In genomic region chr10:119269737-119270136, GRCh38 we compare ENCODE assay signal across 12 cellular contexts.
A peak's percentile ranks its signal among the peaks of the same experiment; 100 is the strongest.
DNase-seq lines count a peak whose midpoint lies in the region; ATAC-seq and TF ChIP-seq lines count a peak whose summit lies in the region.
"Had no signal": no experiment of that assay in that cellular context is flagged by ENCODE, and none has a peak within 500 bp of the region (broad histone marks: within the 10 kb centered on the region; RNA-seq: fewer than 3 reads in every experiment).

No MANE protein-coding gene starts in this region.

- H3K27me3 ChIP-seq in ascending aorta (no peaks in the 10 kb centered on the region), upper lobe of left lung (no peaks in the 10 kb centered on the region)
- no peaks in the 10 kb centered on the region for H3K27me3 ChIP-seq in naive thymus-derived CD4-positive, alpha-beta T cell (ENCODE audit: control insufficient read depth in 2 of 2, insufficient read depth in 2 of 2, low read length in 2 of 2)
- H3K27me3 ChIP-seq: sigmoid colon had no signal

- H3K4me3 ChIP-seq in ascending aorta: no peak overlapping the region
- H3K4me3 ChIP-seq in naive thymus-derived CD4-positive, alpha-beta T cell (ENCODE audit: low read length): no peak overlapping the region
- no peak overlapping the region for H3K4me3 ChIP-seq in upper lobe of left lung
- H3K4me3 ChIP-seq: sigmoid colon had no signal

- no peak for TF ChIP-seq POLR2A in upper lobe of left lung (IDR thresholded peaks at IDR 0.05)

- H3K9me3 ChIP-seq in ascending aorta: no peaks in the 10 kb centered on the region
- H3K9me3 ChIP-seq in naive thymus-derived CD4-positive, alpha-beta T cell (ENCODE audit: control insufficient read depth in 2 of 3, low read length in 3 of 3): no peaks in the 10 kb centered on the region
- no peaks in the 10 kb centered on the region for H3K9me3 ChIP-seq in upper lobe of left lung
- H3K9me3 ChIP-seq: sigmoid colon had no signal

- CTCF ChIA-PET in naive thymus-derived CD4-positive, alpha-beta T cell (lab: Charles Lee): interaction anchor here (0.7 kb wide), 2 partner anchors 71 to 155 kb away, joined by 4 read pairs; no protein-coding TSS in a partner anchor
- CTCF ChIA-PET in HEK293T (lab: Yijun Ruan, JAX): no interaction called here

- TF ChIP-seq CTCF in ascending aorta (IDR thresholded peaks at IDR 0.05) (no peak), upper lobe of left lung (IDR thresholded peaks at IDR 0.05) (no peak)

- POLR2A ChIA-PET in naive thymus-derived CD4-positive, alpha-beta T cell (lab: Charles Lee): interaction anchor here (2.2 kb wide), 1 partner anchor 32 kb away, joined by 6 read pairs; no protein-coding TSS in a partner anchor
- POLR2A ChIA-PET in HEK293T (lab: Yijun Ruan, JAX): no interaction called here

- H3K27ac Mint-ChIP-seq in activated naive CD4-positive, alpha-beta T cell treated with anti-CD3 and anti-CD28 coated beads, Interleukin-2, amount 50 U/mL, for 24 hours: peak overlapping the region; percentile 96
- H3K27ac Mint-ChIP-seq in naive thymus-derived CD4-positive, alpha-beta T cell: peak overlapping the region; percentile 92 to 100 (median 98)

- peaks cover 64% of the 10 kb centered on the region for H3K4me1 Mint-ChIP-seq in activated naive CD4-positive, alpha-beta T cell treated with anti-CD3 and anti-CD28 coated beads, Interleukin-2, amount 50 U/mL, for 24 hours
- peaks cover 31 to 72% (median 66%) of the 10 kb centered on the region in 7 donors for H3K4me1 Mint-ChIP-seq in naive thymus-derived CD4-positive, alpha-beta T cell

- WGBS in upper lobe of left lung, 2 donors: 75 to 87% methylated on average over 3 of the region's 3 CpGs

- intact Hi-C loops in ascending aorta (cut with DNase I): loop anchor here (2.0 kb wide), 3 partner anchors 17 to 63 kb away; partner anchors contain the start of gene GRK5
- intact Hi-C loops in naive thymus-derived CD4-positive, alpha-beta T cell (cut with micrococcal nuclease): loop anchor here (1.0 to 2.0 kb wide), 5 partner anchors 17 to 137 kb away; no protein-coding TSS in a partner anchor

- no peaks in the 10 kb centered on the region for H3K27me3 Mint-ChIP-seq in activated naive CD4-positive, alpha-beta T cell treated with anti-CD3 and anti-CD28 coated beads, Interleukin-2, amount 50 U/mL, for 24 hours
- H3K27me3 Mint-ChIP-seq in naive thymus-derived CD4-positive, alpha-beta T cell: no peaks in the 10 kb centered on the region
- H3K27me3 Mint-ChIP-seq: brain had no signal

- TF ChIP-seq EP300 in upper lobe of left lung (IDR thresholded peaks at IDR 0.05): no peak

- H3K36me3 Mint-ChIP-seq in activated naive CD4-positive, alpha-beta T cell treated with anti-CD3 and anti-CD28 coated beads, Interleukin-2, amount 50 U/mL, for 24 hours: peaks cover 5% of the 10 kb centered on the region
- peaks cover 0 to 19% (median 0%) of the 10 kb centered on the region in 5 donors for H3K36me3 Mint-ChIP-seq in naive thymus-derived CD4-positive, alpha-beta T cell

- no peak for DNase-seq in activated naive CD4-positive, alpha-beta T cell treated with Interleukin-2 at 50 U/mL for 16 hours
- no peak for DNase-seq in ascending aorta (ENCODE audit: low spot score in 2 of 2)
- no peak for DNase-seq in naive thymus-derived CD4-positive, alpha-beta T cell
- no peak for DNase-seq in upper lobe of left lung
- no peak for DNase-seq in cerebellum (ENCODE audit: low spot score)
- DNase-seq in HEK293T (ENCODE audit: extremely low spot score): no peak
- DNase-seq: EL, NCI-H2171, sigmoid colon had no signal

- H3K4me1 ChIP-seq in ascending aorta (peaks cover 21 to 31% of the 10 kb centered on the region in 2 donors), upper lobe of left lung (peaks cover 62 to 87% (median 76%) of the 10 kb centered on the region in 4 donors)
- H3K4me1 ChIP-seq in naive thymus-derived CD4-positive, alpha-beta T cell (ENCODE audit: control insufficient read depth in 2 of 2, insufficient read depth in 2 of 2, low read length in 2 of 2): peaks cover 43 to 49% of the 10 kb centered on the region in 2 donors

- no peaks in the 10 kb centered on the region for H3K9me3 Mint-ChIP-seq in activated naive CD4-positive, alpha-beta T cell treated with anti-CD3 and anti-CD28 coated beads, Interleukin-2, amount 50 U/mL, for 24 hours
- H3K9me3 Mint-ChIP-seq in naive thymus-derived CD4-positive, alpha-beta T cell: no peaks in the 10 kb centered on the region

- H3K36me3 ChIP-seq in ascending aorta (peaks cover 0 to 9% of the 10 kb centered on the region in 2 donors), upper lobe of left lung (no peaks in the 10 kb centered on the region)
- peaks cover 0 to 7% (median 0%) of the 10 kb centered on the region in 3 experiments for H3K36me3 ChIP-seq in naive thymus-derived CD4-positive, alpha-beta T cell (ENCODE audit: control insufficient read depth in 2 of 3, insufficient read depth in 3 of 3, low read length in 3 of 3)

- no peak for ATAC-seq in naive thymus-derived CD4-positive, alpha-beta T cell
- ATAC-seq in upper lobe of left lung (ENCODE audit: low FRiP score in 2 of 2): no peak
- no peak for ATAC-seq in GM19023 (IDR thresholded peaks at IDR 0.05; ENCODE audit: unreplicated experiment)

- peak overlapping the region; percentile 76 to 90 for H3K27ac ChIP-seq in ascending aorta
- peak overlapping the region; percentile 96 for H3K27ac ChIP-seq in naive thymus-derived CD4-positive, alpha-beta T cell (ENCODE audit: low read depth, low read length)
- H3K27ac ChIP-seq in upper lobe of left lung: peak overlapping the region; percentile 86 to 94 (median 88)

- H3K4me3 Mint-ChIP-seq in activated naive CD4-positive, alpha-beta T cell treated with anti-CD3 and anti-CD28 coated beads, Interleukin-2, amount 50 U/mL, for 24 hours: peak overlapping the region; percentile 57
- H3K4me3 Mint-ChIP-seq in naive thymus-derived CD4-positive, alpha-beta T cell: peak overlapping the region; percentile 40 to 87 (median 64)
- H3K4me3 Mint-ChIP-seq: brain had no signal

TF ChIP-seq in HEK293T, 16 proteins besides CTCF, POLR2A, EP300 and RAD21:
- TF ChIP-seq CTBP1 (IDR thresholded peaks at IDR 0.05; ENCODE audit: borderline replicate concordance) (no peak), HDGF (IDR thresholded peaks at IDR 0.05; ENCODE audit: borderline replicate concordance) (no peak), LEF1 (IDR thresholded peaks at IDR 0.05; ENCODE audit: borderline replicate concordance) (no peak), L3MBTL2 (conservative IDR thresholded peaks at IDR 0.05) (no peak), FOXM1 (IDR thresholded peaks at IDR 0.05; ENCODE audit: borderline replicate concordance) (no peak), SUZ12 (IDR thresholded peaks at IDR 0.05) (no peak), ELF4 (IDR thresholded peaks at IDR 0.05) (no peak), FOXK2 (IDR thresholded peaks at IDR 0.05) (no peak), NFRKB (IDR thresholded peaks at IDR 0.05) (no peak), FOXA1 (IDR thresholded peaks at IDR 0.05) (no peak), PKNOX1 (IDR thresholded peaks at IDR 0.05) (no peak), ARNT (IDR thresholded peaks at IDR 0.05) (no peak), ZNF384 (IDR thresholded peaks at IDR 0.05) (no peak), BHLHE40 (IDR thresholded peaks at IDR 0.05; ENCODE audit: borderline replicate concordance) (no peak), TARDBP (IDR thresholded peaks at IDR 0.05) (no peak), SP1 (IDR thresholded peaks at IDR 0.05) (no peak)
